1 cellular context compared by ENCODE assay signal in genomic region chr16:69405326-69405725, GRCh38.
TF ChIP-seq lines count a peak whose summit lies in the region.

No MANE protein-coding gene starts in this region.

TF ChIP-seq in HCT116, 20 proteins besides CTCF, POLR2A, EP300 and RAD21 (continued from another document):
- no peak for TF ChIP-seq ZBTB33 (IDR thresholded peaks at IDR 0.05; ENCODE audit: extremely low read depth, insufficient replicate concordance, low read length)
- TF ChIP-seq JUND (IDR thresholded peaks at IDR 0.05), result no peak
- no peak for TF ChIP-seq TCF7L2 (IDR thresholded peaks at IDR 0.05; ENCODE audit: borderline replicate concordance, extremely low read depth, insufficient read depth, insufficient read length)
- no peak for TF ChIP-seq ATF3 (IDR thresholded peaks at IDR 0.05)
- TF ChIP-seq EZH2 (IDR thresholded peaks at IDR 0.05), result no peak
- TF ChIP-seq FOSL1 (IDR thresholded peaks at IDR 0.05; ENCODE audit: low read depth), result no peak
- TF ChIP-seq ELF1 (IDR thresholded peaks at IDR 0.05; ENCODE audit: borderline replicate concordance, low read depth), result no peak
- TF ChIP-seq CEBPB (IDR thresholded peaks at IDR 0.05; ENCODE audit: low read depth), result no peak
- no peak for TF ChIP-seq CBX3 (IDR thresholded peaks at IDR 0.05; ENCODE audit: low read depth)
- no peak for TF ChIP-seq REST (IDR thresholded peaks at IDR 0.05; ENCODE audit: low read depth)
- TF ChIP-seq EGR1 (IDR thresholded peaks at IDR 0.05; ENCODE audit: low read depth), result no peak
- TF ChIP-seq ZFX (IDR thresholded peaks at IDR 0.05), result no peak
- TF ChIP-seq SRF (IDR thresholded peaks at IDR 0.05; ENCODE audit: low read depth), result no peak
- no peak for TF ChIP-seq MAX (IDR thresholded peaks at IDR 0.05)
- TF ChIP-seq ZNF274 (IDR thresholded peaks at IDR 0.05; ENCODE audit: low read depth, low read length), result no peak
- no peak for TF ChIP-seq POLR2AphosphoS5 (IDR thresholded peaks at IDR 0.05; ENCODE audit: low read depth, low read length)
- no peak for TF ChIP-seq YY1 (IDR thresholded peaks at IDR 0.05; ENCODE audit: extremely low read depth, insufficient replicate concordance, low read depth, low read length)
- no peak for TF ChIP-seq EZH2phosphoT487 (IDR thresholded peaks at IDR 0.05; ENCODE audit: borderline replicate concordance)
